ENCODE assay signal across 9 cellular contexts in the genomic region with DNA sequence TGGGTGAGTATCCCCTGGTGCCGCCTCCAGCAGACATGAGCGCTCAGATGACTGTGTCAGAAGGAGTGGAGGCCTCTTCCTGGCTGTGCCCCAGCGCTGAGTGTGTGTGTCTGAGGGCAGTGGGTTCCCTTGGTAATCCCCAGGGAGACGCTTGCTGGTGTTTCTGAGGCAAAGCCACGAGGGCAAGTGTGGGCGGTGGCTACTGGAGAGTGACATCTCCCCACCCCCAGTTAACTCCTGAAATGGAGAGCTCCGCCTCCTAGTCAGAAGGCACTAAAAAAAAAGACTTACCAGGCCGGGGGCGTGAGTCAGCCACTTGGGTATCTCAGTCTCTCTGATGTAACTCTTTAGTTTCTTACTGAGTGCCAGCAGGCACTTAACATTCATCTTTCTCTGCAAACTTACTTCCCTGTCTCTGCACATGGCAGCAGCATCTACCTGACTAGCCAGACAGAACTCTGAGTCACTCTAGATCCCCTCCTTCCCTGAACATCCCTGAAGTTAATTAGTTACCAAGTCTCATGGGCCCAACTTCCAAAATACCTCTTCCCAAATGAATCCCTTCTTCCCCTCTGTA. TPM values are rescaled to one million over a fixed set of nuclear protein-coding genes. Genes with fewer than 3 reads are reported as not detected.
DNase-seq lines count a peak whose midpoint lies in the region; ATAC-seq, FAIRE-seq and TF ChIP-seq lines count a peak whose summit lies in the region.
"Had no signal": no experiment of that assay in that cellular context is flagged by ENCODE, and none has a peak within 500 bp of the region (broad histone marks: within the 10 kb centered on the region; RNA-seq: fewer than 3 reads in every experiment).

No MANE protein-coding gene starts in this region.

- ATAC-seq in GM19351 (IDR thresholded peaks at IDR 0.05; ENCODE audit: unreplicated experiment): peak; percentile 84
- ATAC-seq in HG03378 (IDR thresholded peaks at IDR 0.05; ENCODE audit: unreplicated experiment): peak; percentile 94
- ATAC-seq in heart right ventricle: peak; percentile 27 to 87 (median 70)

- no peak for TF ChIP-seq CTCF in heart right ventricle (IDR thresholded peaks at IDR 0.05)
- no peak for TF ChIP-seq CTCF in sigmoid colon (IDR thresholded peaks at IDR 0.05)

- no peaks in the 10 kb centered on the region for H3K27me3 ChIP-seq in BLaER1 treated with 17β-estradiol and CSF1 and Interleukin-3, amounts not matched to agents 10 nM and 100 nM
- no peaks in the 10 kb centered on the region for H3K27me3 ChIP-seq in heart right ventricle
- no peaks in the 10 kb centered on the region for H3K27me3 ChIP-seq in sigmoid colon
- no peaks in the 10 kb centered on the region for H3K27me3 ChIP-seq in small intestine (ENCODE audit: control insufficient read depth in 2 of 2, insufficient read depth in 2 of 2, low read length in 2 of 2)

- H3K27ac ChIP-seq in BLaER1 treated with 17β-estradiol and CSF1 and Interleukin-3, amounts not matched to agents 10 nM and 100 nM: peak overlapping the region; percentile 36 to 92 (median 79); a peak in 21 of 22 replicates
- peak overlapping the region in 2 of 10 donors; percentile 16 to 53 for H3K27ac ChIP-seq in heart right ventricle
- H3K27ac ChIP-seq in sigmoid colon: peak overlapping the region; percentile 75 to 84 (median 81)
- H3K27ac ChIP-seq in small intestine (ENCODE audit: low read depth in 1 of 2, low read length in 1 of 2): peak overlapping the region in 1 of 2 donors; percentile 24

- intact Hi-C loops in heart right ventricle (cut with DNase I): loop anchor here in 1 of 10 donors (5.0 kb wide), 1 partner anchor 48 kb away; no protein-coding TSS in a partner anchor
- intact Hi-C loops in sigmoid colon (cut with DNase I): loop anchor here (2.0 kb wide), 3 partner anchors 40 to 156 kb away; a partner anchor contains a TSS

- no peak for FAIRE-seq in small intestine (lab: Jason Lieb, UNC)

- H4K20me1 ChIP-seq in BLaER1 treated with 17β-estradiol and CSF1 and Interleukin-3, amounts not matched to agents 10 nM and 100 nM: peaks cover 0 to 53% (median 26%) of the 10 kb centered on the region in 11 experiments; a peak in 14 of 22 replicates

- H3K9ac ChIP-seq in BLaER1 treated with 17β-estradiol and CSF1 and Interleukin-3, amounts not matched to agents 10 nM and 100 nM: peak overlapping the region; percentile 58 to 79 (median 70); a peak in 21 of 22 replicates

- DNase-seq in SIG-M5 (lab: John Stamatoyannopoulos, UW) (peak; percentile 82), heart right ventricle (peak; percentile 41 to 43), sigmoid colon (peak; percentile 95), small intestine (no peak)
- DNase-seq in activated naive CD4-positive, alpha-beta T cell treated with Interleukin-2 at 50 U/mL for 16 hours: peak; percentile 88

- peak in 2 of 4 donors; percentile 43 to 78 for TF ChIP-seq EP300 in sigmoid colon (IDR thresholded peaks at IDR 0.05)

- 41 to 50% methylated on average over 9 of the region's 9 CpGs for WGBS in heart right ventricle, 2 donors
- 29 to 57% methylated on average over 9 of the region's 9 CpGs for WGBS in sigmoid colon, 2 donors
- WGBS in small intestine, 3 donors: 42 to 66% (median 44%) methylated on average over 8 to 9 of the region's 9 CpGs

- no peak for TF ChIP-seq POLR2A in sigmoid colon (IDR thresholded peaks at IDR 0.05)

- H3K9me3 ChIP-seq in BLaER1 treated with 17β-estradiol and CSF1 and Interleukin-3, amounts not matched to agents 10 nM and 100 nM (replicated peaks in 1 of 11): no peaks in the 10 kb centered on the region
- no peaks in the 10 kb centered on the region for H3K9me3 ChIP-seq in heart right ventricle
- H3K9me3 ChIP-seq in sigmoid colon: no peaks in the 10 kb centered on the region
- H3K9me3 ChIP-seq in small intestine (ENCODE audit: control insufficient read depth, low read depth): no peaks in the 10 kb centered on the region

- peak overlapping the region; percentile 73 to 96 (median 84) for H3K4me2 ChIP-seq in BLaER1 treated with 17β-estradiol and CSF1 and Interleukin-3, amounts not matched to agents 10 nM and 100 nM

- H3K4me3 ChIP-seq in BLaER1 treated with 17β-estradiol and CSF1 and Interleukin-3, amounts not matched to agents 10 nM and 100 nM: peak overlapping the region in 5 of 10 experiments; percentile 28 to 43 (median 38); a peak in 7 of 20 replicates
- H3K4me3 ChIP-seq in heart right ventricle: no peak overlapping the region
- H3K4me3 ChIP-seq in sigmoid colon: no peak overlapping the region
- H3K4me3 ChIP-seq in small intestine (ENCODE audit: low read depth in 1 of 2, low read length in 2 of 2): no peak overlapping the region

- H3K4me1 ChIP-seq in BLaER1 treated with 17β-estradiol and CSF1 and Interleukin-3, amounts not matched to agents 10 nM and 100 nM: peaks cover 30 to 67% (median 63%) of the 10 kb centered on the region in 10 experiments
- H3K4me1 ChIP-seq in heart right ventricle (peaks cover 0 to 28% (median 8%) of the 10 kb centered on the region in 9 donors), sigmoid colon (peaks cover 0 to 45% (median 30%) of the 10 kb centered on the region in 4 donors), small intestine (ENCODE audit: control insufficient read depth in 2 of 2, insufficient read depth in 1 of 2, low read depth in 1 of 2, low read length in 1 of 2) (no peaks in the 10 kb centered on the region)

- H3K36me3 ChIP-seq in BLaER1 treated with 17β-estradiol and CSF1 and Interleukin-3, amounts not matched to agents 10 nM and 100 nM: peaks cover 93 to 96% (median 95%) of the 10 kb centered on the region in 11 experiments
- H3K36me3 ChIP-seq in heart right ventricle: peaks cover 0 to 100% (median 35%) of the 10 kb centered on the region in 9 donors
- H3K36me3 ChIP-seq in sigmoid colon: peaks cover 14 to 82% (median 21%) of the 10 kb centered on the region in 4 donors
- peaks cover 6 to 24% of the 10 kb centered on the region in 2 donors for H3K36me3 ChIP-seq in small intestine (ENCODE audit: control insufficient read depth in 2 of 2, insufficient read depth in 2 of 2, low read length in 2 of 2)

RNA-seq across cellular contexts. Expression of a gene that starts 19.3 kb away (rescaled TPM):
- not detected for total RNA-seq in heart right ventricle
- under 1 TPM in 1 of 2 donors, not detected in 1; 0.44 TPM for polyA plus RNA-seq in heart right ventricle
- not detected for total RNA-seq in sigmoid colon
- polyA plus RNA-seq in sigmoid colon: under 1 TPM in 1 of 3 donors, not detected in 2; 0.38 TPM
- polyA plus RNA-seq in small intestine: under 1 TPM in 1 of 3 donors, not detected in 2; 0.28 TPM
- total RNA-seq: T-helper 2 cell treated with Interferon-gamma antibody and Interleukin-4, amounts not matched to agents 100 ng/mL and 5 ng/mL, for 36 hours had no signal

RNA-seq across cellular contexts. Expression of a gene that starts 26.1 kb away (rescaled TPM):
- total RNA-seq in heart right ventricle: under 1 TPM in 3 of 10 donors, not detected in 7; 0.37 to 0.70 (median 0.55) TPM
- under 1 TPM; 0.13 to 0.59 TPM for polyA plus RNA-seq in heart right ventricle
- not detected for total RNA-seq in sigmoid colon
- polyA plus RNA-seq in sigmoid colon: 1 to 10 TPM in 2 of 3 donors, not detected in 1; 1.1 to 1.8 TPM
- 1 to 10 TPM in 2 of 3 donors, not detected in 1; 1.3 to 6.9 TPM for polyA plus RNA-seq in small intestine
- total RNA-seq: T-helper 2 cell treated with Interferon-gamma antibody and Interleukin-4, amounts not matched to agents 100 ng/mL and 5 ng/mL, for 36 hours had no signal

RNA-seq across cellular contexts. Expression of a gene that starts 38.8 kb away (rescaled TPM):
- 10 to 100 TPM in 1 of 10 donors, 1 to 10 TPM in 9; 2.7 to 20.5 (median 4.6) TPM for total RNA-seq in heart right ventricle
- polyA plus RNA-seq in heart right ventricle: 1 to 10 TPM; 3.7 to 7.1 TPM
- total RNA-seq in sigmoid colon: 10 to 100 TPM; 13.6 to 18.6 (median 17.7) TPM
- polyA plus RNA-seq in sigmoid colon: 10 to 100 TPM in 2 of 3 donors, 1 to 10 TPM in 1; 9.9 to 81.6 (median 10.2) TPM
- polyA plus RNA-seq in small intestine: 10 to 100 TPM in 1 of 3 donors, 1 to 10 TPM in 2; 3.4 to 22.0 (median 8.9) TPM
